ENCODE assay signal across 7 cellular contexts in genomic region chr11:81869337-81870065, GRCh38.
DNase-seq lines count a peak whose midpoint lies in the region; ATAC-seq and TF ChIP-seq lines count a peak whose summit lies in the region.

No MANE protein-coding gene starts in this region.

- peak; percentile 60 for DNase-seq in epithelial cell of esophagus (ENCODE audit: low read depth)
- peak; percentile 49 to 94 (median 88) for DNase-seq in stimulated activated naive CD4-positive, alpha-beta T cell (lab: John Stamatoyannopoulos, UW)
- DNase-seq in substantia nigra (lab: John Stamatoyannopoulos, UW): no peak
- DNase-seq in NCI-H2029 (lab: John Stamatoyannopoulos, UW): no peak

- TF ChIP-seq CTCF in epithelial cell of esophagus (IDR thresholded peaks at IDR 0.05; ENCODE audit: insufficient read depth, low read depth, low read length, missing control alignments): no peak

- no peak overlapping the region for H3K27ac ChIP-seq in substantia nigra (ENCODE audit: low read depth, low read length, poor library complexity, severe bottlenecking)

- H3K4me3 ChIP-seq in epithelial cell of esophagus (ENCODE audit: low read length): no peak overlapping the region

- ATAC-seq in GM19455 (IDR thresholded peaks at IDR 0.05; ENCODE audit: unreplicated experiment) (peak; percentile 97), HG03442 (IDR thresholded peaks at IDR 0.05; ENCODE audit: unreplicated experiment) (peak; percentile 91)
- peak; percentile 89 to 94 for ATAC-seq in activated CD4-positive, CD25-positive, alpha-beta regulatory T cell treated with anti-CD3 and anti-CD28 coated beads, Interleukin-2, amount 50 U/mL, for 24 hours

Comparison
In these comparisons a context has a peak if more than half of its experiments do, and no peak if none do; other contexts are left out.
1. DNase-seq: peak in epithelial cell of esophagus (single experiment) and stimulated activated naive CD4-positive, alpha-beta T cell (6 of 6); none in substantia nigra (0 of 49) and NCI-H2029 (single experiment).
2. Peak in every context shown above with its lines, with median percentiles within 50 percentile points of each other: ATAC-seq.